ENCODE assay signal across 8 cellular contexts in the genomic region with DNA sequence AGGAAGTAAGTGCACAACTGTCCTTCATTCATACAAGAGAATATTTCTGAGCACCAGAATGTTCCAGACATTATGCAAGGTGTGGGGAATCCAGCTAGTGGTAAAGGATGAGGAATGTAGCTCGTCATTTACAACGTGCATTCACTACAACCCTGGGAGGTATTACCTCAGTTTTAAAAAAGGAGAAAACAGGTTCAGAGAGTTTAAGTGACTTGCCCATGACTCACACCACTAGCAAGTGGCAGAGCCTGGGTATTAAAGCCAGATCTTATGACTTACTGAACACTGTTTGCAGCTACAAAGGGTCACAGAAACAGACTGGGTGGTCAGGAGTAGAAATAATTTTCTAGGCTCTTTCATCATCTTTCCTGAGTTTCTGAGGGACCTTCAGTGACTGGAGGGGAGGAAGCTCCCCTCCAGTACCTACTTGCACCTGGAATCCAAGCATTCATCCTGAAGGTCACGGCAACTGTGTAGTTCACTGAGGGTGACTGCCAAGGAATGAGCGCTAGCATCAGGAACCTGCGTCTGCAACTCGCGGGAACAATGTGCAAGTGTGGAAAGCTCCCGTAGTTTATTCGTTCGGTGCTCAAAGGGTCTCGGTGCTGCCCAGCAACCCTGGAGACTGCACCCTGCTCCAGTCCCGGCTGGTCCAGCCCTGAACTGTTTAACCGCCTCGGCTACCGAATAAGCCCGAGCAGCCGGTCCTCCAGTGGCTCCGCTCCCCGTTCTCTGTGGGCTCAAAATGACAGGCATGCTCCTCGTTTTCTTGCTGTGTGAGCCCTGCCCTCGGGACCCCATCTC. TPM values are rescaled to one million over a fixed set of nuclear protein-coding genes. Genes with fewer than 3 reads are reported as not detected.
DNase-seq lines count a peak whose midpoint lies in the region; ATAC-seq and TF ChIP-seq lines count a peak whose summit lies in the region.

No MANE protein-coding gene starts in this region.

- H3K4me3 ChIP-seq in BLaER1: peak overlapping the region; percentile 89
- H3K4me3 ChIP-seq in WI38 (ENCODE audit: low read depth, low read length): peak overlapping the region; percentile 94
- H3K4me3 ChIP-seq in left ventricle myocardium inferior: peak overlapping the region; percentile 85
- peak overlapping the region; percentile 99 for H3K4me3 ChIP-seq in retinal pigment epithelial cell (ENCODE audit: low read length)

- TF ChIP-seq CTCF in WI38 (IDR thresholded peaks at IDR 0.05; ENCODE audit: low read depth, low read length) (no peak), left ventricle myocardium inferior (IDR thresholded peaks at IDR 0.05; ENCODE audit: borderline replicate concordance) (no peak), retinal pigment epithelial cell (conservative IDR thresholded peaks at IDR 0.05; ENCODE audit: low read depth, low read length) (no peak)

- peak overlapping the region; percentile 91 for H3K27ac ChIP-seq in BLaER1
- H3K27ac ChIP-seq in left ventricle myocardium inferior (replicated peaks): peak overlapping the region; percentile 82

- no peaks in the 10 kb centered on the region for H3K27me3 ChIP-seq in BLaER1
- H3K27me3 ChIP-seq in left ventricle myocardium inferior (ENCODE audit: low read depth): no peaks in the 10 kb centered on the region

- H3K4me2 ChIP-seq in BLaER1: peak overlapping the region; percentile 99

- no peaks in the 10 kb centered on the region for H4K20me1 ChIP-seq in BLaER1

- H3K36me3 ChIP-seq in BLaER1 (peaks cover 48% of the 10 kb centered on the region), left ventricle myocardium inferior (peaks cover 40% of the 10 kb centered on the region)

- no peak for DNase-seq in left ventricle myocardium inferior
- DNase-seq in retinal pigment epithelial cell (ENCODE audit: low read depth): peak; percentile 96
- no peak for DNase-seq in NCI-H146 treated with DMSO at 0.1 percent for 48 hours (lab: John Stamatoyannopoulos, UW; ENCODE audit: unreplicated experiment)

- H3K9me3 ChIP-seq in BLaER1: no peaks in the 10 kb centered on the region
- H3K9me3 ChIP-seq in left ventricle myocardium inferior (replicated peaks): no peaks in the 10 kb centered on the region

- ATAC-seq in GM19328 (IDR thresholded peaks at IDR 0.05; ENCODE audit: unreplicated experiment): peak; percentile 23
- ATAC-seq in HG03521 (IDR thresholded peaks at IDR 0.05; ENCODE audit: unreplicated experiment): peak; percentile 22
- ATAC-seq in GM18861 (IDR thresholded peaks at IDR 0.05; ENCODE audit: unreplicated experiment): no peak

- H3K4me1 ChIP-seq in BLaER1: peaks cover 40% of the 10 kb centered on the region
- peaks cover 44% of the 10 kb centered on the region for H3K4me1 ChIP-seq in left ventricle myocardium inferior

- intact Hi-C loops in left ventricle myocardium inferior (cut with micrococcal nuclease): no loop called here

- peak overlapping the region; percentile 94 for H3K9ac ChIP-seq in BLaER1

RNA-seq across cellular contexts. Expression of a gene that starts 0.6 kb away (rescaled TPM):
- total RNA-seq in left ventricle myocardium inferior: 6.8 TPM

RNA-seq across cellular contexts. Expression of a gene that starts 0.7 kb away (rescaled TPM):
- total RNA-seq in left ventricle myocardium inferior: 16.6 TPM

RNA-seq across cellular contexts. Expression of a gene that starts 35.2 kb away (rescaled TPM):
- 29.7 TPM for total RNA-seq in left ventricle myocardium inferior

RNA-seq across cellular contexts. Expression of a gene that starts 35.5 kb away (rescaled TPM):
- 21.3 TPM for total RNA-seq in left ventricle myocardium inferior

RNA-seq across cellular contexts. Expression of a gene that starts 45.3 kb away (rescaled TPM):
- 16.1 TPM for total RNA-seq in left ventricle myocardium inferior
